Comparison of ENCODE assay signal across 16 cellular contexts in the genomic region with DNA sequence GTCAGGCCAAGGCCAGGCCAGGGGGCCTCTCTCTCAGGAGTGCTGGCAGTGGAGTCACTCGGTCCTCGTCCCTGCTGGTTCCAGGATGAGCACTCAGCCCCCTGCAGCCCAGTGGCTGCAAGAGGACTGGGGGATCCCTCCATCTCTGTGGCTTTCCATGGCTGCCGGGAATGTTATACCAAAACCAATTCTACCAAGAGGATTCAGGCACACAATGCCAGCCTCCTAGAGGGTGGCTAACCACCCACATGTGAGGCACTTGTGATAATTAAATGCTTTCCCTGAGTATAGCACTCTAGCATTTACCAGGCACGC. TPM values are rescaled to one million over a fixed set of nuclear protein-coding genes. Genes with fewer than 3 reads are reported as not detected.
A peak's percentile ranks its signal among the peaks of the same experiment; 100 is the strongest.
DNase-seq lines count a peak whose midpoint lies in the region; ATAC-seq and TF ChIP-seq lines count a peak whose summit lies in the region.
"Had no signal": no experiment of that assay in that cellular context is flagged by ENCODE, and none has a peak within 500 bp of the region (broad histone marks: within the 10 kb centered on the region; RNA-seq: fewer than 3 reads in every experiment).

No MANE protein-coding gene starts in this region.

- H3K9me3 Mint-ChIP-seq in T-helper 1 cell treated with Interleukin-12 subunit alpha and Interleukin-12 subunit beta and Interleukin-4 antibody, amounts not matched to agents 30 μg/mL and 1 μg/mL, for 36 hours: no peaks in the 10 kb centered on the region
- H3K9me3 Mint-ChIP-seq in activated naive CD8-positive, alpha-beta T cell treated with anti-CD3 and anti-CD28 coated beads, Interleukin-2, amount 10 ng/mL, durations not matched to agents 7 days and 5 days: no peaks in the 10 kb centered on the region
- H3K9me3 Mint-ChIP-seq in natural killer cell: no peaks in the 10 kb centered on the region
- H3K9me3 Mint-ChIP-seq: neural crest cell, WTC11 had no signal

- no peaks in the 10 kb centered on the region for H3K27me3 Mint-ChIP-seq in T-helper 1 cell treated with Interleukin-12 subunit alpha and Interleukin-12 subunit beta and Interleukin-4 antibody, amounts not matched to agents 30 μg/mL and 1 μg/mL, for 36 hours (ENCODE audit: low read depth)
- H3K27me3 Mint-ChIP-seq in activated naive CD8-positive, alpha-beta T cell treated with anti-CD3 and anti-CD28 coated beads, Interleukin-2, amount 10 ng/mL, durations not matched to agents 7 days and 5 days: no peaks in the 10 kb centered on the region
- no peaks in the 10 kb centered on the region for H3K27me3 Mint-ChIP-seq in natural killer cell (ENCODE audit: low read depth in 2 of 2)

- peaks cover 83% of the 10 kb centered on the region for H3K4me1 Mint-ChIP-seq in T-helper 1 cell treated with Interleukin-12 subunit alpha and Interleukin-12 subunit beta and Interleukin-4 antibody, amounts not matched to agents 30 μg/mL and 1 μg/mL, for 36 hours (ENCODE audit: low read depth)
- peaks cover 71% of the 10 kb centered on the region for H3K4me1 Mint-ChIP-seq in activated naive CD8-positive, alpha-beta T cell treated with anti-CD3 and anti-CD28 coated beads, Interleukin-2, amount 10 ng/mL, durations not matched to agents 7 days and 5 days
- H3K4me1 Mint-ChIP-seq in natural killer cell: peaks cover 51 to 64% of the 10 kb centered on the region in 2 donors

- ATAC-seq in activated naive CD8-positive, alpha-beta T cell treated with anti-CD3 and anti-CD28 coated beads, Interleukin-2, amount 10 ng/mL, durations not matched to agents 7 days and 5 days (ENCODE audit: low read depth): no peak
- ATAC-seq in natural killer cell: no peak
- ATAC-seq: SK-N-SH treated with all-trans-retinoic acid at 6 μM for 48 hours, WTC11 had no signal

- H3K4me3 Mint-ChIP-seq in T-helper 1 cell treated with Interleukin-12 subunit alpha and Interleukin-12 subunit beta and Interleukin-4 antibody, amounts not matched to agents 30 μg/mL and 1 μg/mL, for 36 hours: peak overlapping the region; percentile 83
- H3K4me3 Mint-ChIP-seq in activated naive CD8-positive, alpha-beta T cell treated with anti-CD3 and anti-CD28 coated beads, Interleukin-2, amount 10 ng/mL, durations not matched to agents 7 days and 5 days: peak overlapping the region; percentile 80
- H3K4me3 Mint-ChIP-seq in natural killer cell: peak overlapping the region; percentile 88
- H3K4me3 Mint-ChIP-seq: neural crest cell, WTC11 had no signal

- H3K27ac Mint-ChIP-seq in T-helper 1 cell treated with Interleukin-12 subunit alpha and Interleukin-12 subunit beta and Interleukin-4 antibody, amounts not matched to agents 30 μg/mL and 1 μg/mL, for 36 hours: peak overlapping the region; percentile 98
- H3K27ac Mint-ChIP-seq in activated naive CD8-positive, alpha-beta T cell treated with anti-CD3 and anti-CD28 coated beads, Interleukin-2, amount 10 ng/mL, durations not matched to agents 7 days and 5 days: peak overlapping the region; percentile 84
- peak overlapping the region; percentile 95 to 97 for H3K27ac Mint-ChIP-seq in natural killer cell
- H3K27ac Mint-ChIP-seq: WTC11 had no signal

- intact Hi-C loops in natural killer cell (cut with micrococcal nuclease): loop anchor here (2.0 kb wide), 1 partner anchor 16 kb away; no protein-coding TSS in a partner anchor

- POLR2A ChIA-PET in activated naive CD8-positive, alpha-beta T cell treated with anti-CD3 and anti-CD28 coated beads, Interleukin-2, amount 10 ng/mL, durations not matched to agents 7 days and 5 days (lab: Charles Lee): interaction anchor here (0.6 to 9.9 kb wide), 4 partner anchors 10 to 19 kb away, joined by 3 to 190 read pairs (median 6); a partner anchor contains a TSS

- peaks cover 51% of the 10 kb centered on the region for H3K36me3 Mint-ChIP-seq in T-helper 1 cell treated with Interleukin-12 subunit alpha and Interleukin-12 subunit beta and Interleukin-4 antibody, amounts not matched to agents 30 μg/mL and 1 μg/mL, for 36 hours (ENCODE audit: low read depth)
- H3K36me3 Mint-ChIP-seq in activated naive CD8-positive, alpha-beta T cell treated with anti-CD3 and anti-CD28 coated beads, Interleukin-2, amount 10 ng/mL, durations not matched to agents 7 days and 5 days: peaks cover 3% of the 10 kb centered on the region
- H3K36me3 Mint-ChIP-seq in natural killer cell: no peaks in the 10 kb centered on the region
- H3K36me3 Mint-ChIP-seq: WTC11 had no signal

- peak overlapping the region; percentile 57 for H3K4me3 ChIP-seq in GM12864 (ENCODE audit: low read depth, low read length)
- H3K4me3 ChIP-seq: HAP-1, MG63 had no signal

- TF ChIP-seq CTCF in GM12864 (IDR thresholded peaks at IDR 0.05; ENCODE audit: low read depth, low read length, missing control alignments) (no peak), natural killer cell (IDR thresholded peaks at IDR 0.05) (no peak)

- DNase-seq in T-helper 1 cell: no peak
- DNase-seq in GM12864 (ENCODE audit: low read depth): no peak
- no peak for DNase-seq in activated naive CD8-positive, alpha-beta T cell treated with anti-CD3 and anti-CD28 coated beads, Interleukin-2, amount 10 ng/mL, durations not matched to agents 7 days and 5 days
- no peak for DNase-seq in natural killer cell
- no peak for DNase-seq in H4 (ENCODE audit: low spot score)
- no peak for DNase-seq in AG20443 (ENCODE audit: low spot score)
- DNase-seq in stimulated activated naive CD4-positive, alpha-beta T cell (lab: John Stamatoyannopoulos, UW): no peak
- DNase-seq: Caco-2, MG63 had no signal

RNA-seq across cellular contexts. Expression of a gene that starts 21.9 kb away (rescaled TPM):
- total RNA-seq in activated naive CD8-positive, alpha-beta T cell treated with anti-CD3 and anti-CD28 coated beads, Interleukin-2, amount 10 ng/mL, durations not matched to agents 7 days and 5 days: 10 to 100 TPM; 21.3 to 24.0 TPM
- 1 to 10 TPM; 3.7 to 7.2 (median 4.8) TPM for total RNA-seq in natural killer cell
- not detected in 2 replicates for total RNA-seq in H4 (2014; rRNA removed; shearing (Covaris generic))
- total RNA-seq: Caco-2, endothelial cell of umbilical vein had no signal

RNA-seq across cellular contexts. Expression of a gene that starts 27.3 kb away (rescaled TPM):
- total RNA-seq in activated naive CD8-positive, alpha-beta T cell treated with anti-CD3 and anti-CD28 coated beads, Interleukin-2, amount 10 ng/mL, durations not matched to agents 7 days and 5 days: not detected
- total RNA-seq in natural killer cell: not detected
- not detected in 2 replicates for total RNA-seq in H4 (2014; rRNA removed; shearing (Covaris generic))
- total RNA-seq: Caco-2, endothelial cell of umbilical vein, liver, WTC11 had no signal

RNA-seq across cellular contexts. Expression of a gene that starts 42.6 kb away (rescaled TPM):
- total RNA-seq in activated naive CD8-positive, alpha-beta T cell treated with anti-CD3 and anti-CD28 coated beads, Interleukin-2, amount 10 ng/mL, durations not matched to agents 7 days and 5 days: under 1 TPM in 1 of 2 experiments, not detected in 1; 0.25 TPM
- total RNA-seq in natural killer cell: not detected
- not detected in 2 replicates for total RNA-seq in H4 (2014; rRNA removed; shearing (Covaris generic))
- total RNA-seq: Caco-2, endothelial cell of umbilical vein, liver, neural crest cell, WTC11 had no signal
